Comparison of ENCODE assay signal across 1 cellular context in the genomic region with DNA sequence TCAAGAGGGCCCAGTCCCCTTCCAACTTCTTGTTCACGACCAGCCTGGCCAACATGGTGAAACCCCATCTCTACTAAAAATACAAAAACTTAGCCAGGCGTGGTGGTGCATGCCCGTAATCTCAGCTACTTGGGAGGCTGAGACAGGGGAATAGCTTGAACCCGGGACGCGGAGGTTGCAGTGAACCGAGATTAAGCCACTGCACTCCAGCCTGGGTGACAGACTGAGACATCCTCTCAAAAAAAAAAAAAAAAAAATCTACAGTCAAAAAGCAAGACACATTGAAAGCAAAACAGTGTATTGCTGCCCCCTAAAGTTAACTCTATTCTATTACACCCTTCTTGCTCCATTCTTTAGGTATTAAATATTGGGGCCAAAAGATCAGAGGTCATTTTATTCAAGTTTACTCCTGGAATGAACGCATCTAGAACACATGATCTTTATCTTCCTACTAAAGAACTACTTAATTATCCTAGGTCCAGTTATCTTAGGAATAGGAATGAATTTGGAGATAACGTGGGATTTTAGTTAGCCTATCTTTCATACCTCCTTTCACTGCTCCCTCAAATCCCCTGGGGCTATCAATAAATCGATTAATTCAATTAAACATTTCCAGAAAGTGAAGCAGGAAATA.
TF ChIP-seq lines count a peak whose summit lies in the region.

No MANE protein-coding gene starts in this region.

TF ChIP-seq in HEK293, 187 proteins besides CTCF, POLR2A, EP300 and RAD21 (continued from another document):
- TF ChIP-seq GLIS2 (tag by site-specific recombination; IDR thresholded peaks at IDR 0.05) (no peak), ZNF146 (tag by site-specific recombination; IDR thresholded peaks at IDR 0.05) (no peak), ZNF654 (tag by site-specific recombination; IDR thresholded peaks at IDR 0.05; ENCODE audit: low read depth) (peak; percentile 72), ZNF623 (tag by site-specific recombination; IDR thresholded peaks at IDR 0.05) (no peak), ZXDB (tag by site-specific recombination; IDR thresholded peaks at IDR 0.05) (0 out of 2 replicates have a peak, but pooled peaks have one; percentile 17), WT1 (tag by site-specific recombination; IDR thresholded peaks at IDR 0.05) (no peak), ZNF558 (tag by site-specific recombination; IDR thresholded peaks at IDR 0.05) (no peak), ZNF366 (tag by site-specific recombination; conservative IDR thresholded peaks at IDR 0.05) (0 out of 2 replicates have a peak, but pooled peaks have one; percentile 37), FEZF1 (tag by site-specific recombination; IDR thresholded peaks at IDR 0.05) (no peak), ZNF585B (tag by site-specific recombination; IDR thresholded peaks at IDR 0.05) (no peak), ZNF121 (tag by site-specific recombination; IDR thresholded peaks at IDR 0.05) (no peak), ZNF792 (tag by site-specific recombination; IDR thresholded peaks at IDR 0.05) (no peak)
- TF ChIP-seq, protein P1, sequence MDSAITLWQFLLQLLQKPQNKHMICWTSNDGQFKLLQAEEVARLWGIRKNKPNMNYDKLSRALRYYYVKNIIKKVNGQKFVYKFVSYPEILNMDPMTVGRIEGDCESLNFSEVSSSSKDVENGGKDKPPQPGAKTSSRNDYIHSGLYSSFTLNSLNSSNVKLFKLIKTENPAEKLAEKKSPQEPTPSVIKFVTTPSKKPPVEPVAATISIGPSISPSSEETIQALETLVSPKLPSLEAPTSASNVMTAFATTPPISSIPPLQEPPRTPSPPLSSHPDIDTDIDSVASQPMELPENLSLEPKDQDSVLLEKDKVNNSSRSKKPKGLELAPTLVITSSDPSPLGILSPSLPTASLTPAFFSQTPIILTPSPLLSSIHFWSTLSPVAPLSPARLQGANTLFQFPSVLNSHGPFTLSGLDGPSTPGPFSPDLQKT (IDR thresholded peaks at IDR 0.05; ENCODE audit: borderline replicate concordance, low read depth, low read length): no peak
- TF ChIP-seq, protein P2, sequence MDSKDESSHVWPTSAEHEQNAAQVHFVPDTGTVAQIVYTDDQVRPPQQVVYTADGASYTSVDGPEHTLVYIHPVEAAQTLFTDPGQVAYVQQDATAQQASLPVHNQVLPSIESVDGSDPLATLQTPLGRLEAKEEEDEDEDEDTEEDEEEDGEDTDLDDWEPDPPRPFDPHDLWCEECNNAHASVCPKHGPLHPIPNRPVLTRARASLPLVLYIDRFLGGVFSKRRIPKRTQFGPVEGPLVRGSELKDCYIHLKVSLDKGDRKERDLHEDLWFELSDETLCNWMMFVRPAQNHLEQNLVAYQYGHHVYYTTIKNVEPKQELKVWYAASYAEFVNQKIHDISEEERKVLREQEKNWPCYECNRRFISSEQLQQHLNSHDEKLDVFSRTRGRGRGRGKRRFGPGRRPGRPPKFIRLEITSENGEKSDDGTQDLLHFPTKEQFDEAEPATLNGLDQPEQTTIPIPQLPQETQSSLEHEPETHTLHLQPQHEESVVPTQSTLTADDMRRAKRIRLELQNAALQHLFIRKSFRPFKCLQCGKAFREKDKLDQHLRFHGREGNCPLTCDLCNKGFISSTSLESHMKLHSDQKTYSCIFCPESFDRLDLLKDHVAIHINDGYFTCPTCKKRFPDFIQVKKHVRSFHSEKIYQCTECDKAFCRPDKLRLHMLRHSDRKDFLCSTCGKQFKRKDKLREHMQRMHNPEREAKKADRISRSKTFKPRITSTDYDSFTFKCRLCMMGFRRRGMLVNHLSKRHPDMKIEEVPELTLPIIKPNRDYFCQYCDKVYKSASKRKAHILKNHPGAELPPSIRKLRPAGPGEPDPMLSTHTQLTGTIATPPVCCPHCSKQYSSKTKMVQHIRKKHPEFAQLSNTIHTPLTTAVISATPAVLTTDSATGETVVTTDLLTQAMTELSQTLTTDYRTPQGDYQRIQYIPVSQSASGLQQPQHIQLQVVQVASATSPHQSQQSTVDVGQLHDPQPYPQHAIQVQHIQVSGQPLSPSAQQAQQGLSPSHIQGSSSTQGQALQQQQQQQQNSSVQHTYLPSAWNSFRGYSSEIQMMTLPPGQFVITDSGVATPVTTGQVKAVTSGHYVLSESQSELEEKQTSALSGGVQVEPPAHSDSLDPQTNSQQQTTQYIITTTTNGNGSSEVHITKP (tag by site-specific recombination; IDR thresholded peaks at IDR 0.05): no peak
- TF ChIP-seq, protein P3, sequence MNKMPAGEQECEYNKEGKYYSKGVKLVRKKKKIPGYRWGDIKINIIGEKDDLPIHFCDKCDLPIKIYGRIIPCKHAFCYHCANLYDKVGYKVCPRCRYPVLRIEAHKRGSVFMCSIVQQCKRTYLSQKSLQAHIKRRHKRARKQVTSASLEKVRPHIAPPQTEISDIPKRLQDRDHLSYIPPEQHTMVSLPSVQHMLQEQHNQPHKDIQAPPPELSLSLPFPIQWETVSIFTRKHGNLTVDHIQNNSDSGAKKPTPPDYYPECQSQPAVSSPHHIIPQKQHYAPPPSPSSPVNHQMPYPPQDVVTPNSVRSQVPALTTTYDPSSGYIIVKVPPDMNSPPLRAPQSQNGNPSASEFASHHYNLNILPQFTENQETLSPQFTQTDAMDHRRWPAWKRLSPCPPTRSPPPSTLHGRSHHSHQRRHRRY (tag by site-specific recombination; IDR thresholded peaks at IDR 0.05): no peak
- TF ChIP-seq, protein P4, sequence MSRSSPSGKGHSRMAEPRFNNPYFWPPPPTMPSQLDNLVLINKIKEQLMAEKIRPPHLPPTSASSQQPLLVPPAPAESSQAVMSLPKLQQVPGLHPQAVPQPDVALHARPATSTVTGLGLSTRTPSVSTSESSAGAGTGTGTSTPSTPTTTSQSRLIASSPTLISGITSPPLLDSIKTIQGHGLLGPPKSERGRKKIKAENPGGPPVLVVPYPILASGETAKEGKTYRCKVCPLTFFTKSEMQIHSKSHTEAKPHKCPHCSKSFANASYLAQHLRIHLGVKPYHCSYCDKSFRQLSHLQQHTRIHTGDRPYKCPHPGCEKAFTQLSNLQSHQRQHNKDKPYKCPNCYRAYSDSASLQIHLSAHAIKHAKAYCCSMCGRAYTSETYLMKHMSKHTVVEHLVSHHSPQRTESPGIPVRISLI (tag by site-specific recombination; IDR thresholded peaks at IDR 0.05): peak; percentile 98
